In genomic region chr11:8839306-8839956, GRCh38 we compare ENCODE assay signal across 13 cellular contexts.
DNase-seq lines count a peak whose midpoint lies in the region; ATAC-seq, FAIRE-seq and TF ChIP-seq lines count a peak whose summit lies in the region.
"Had no signal": no experiment of that assay in that cellular context is flagged by ENCODE, and none has a peak within 500 bp of the region (broad histone marks: within the 10 kb centered on the region; RNA-seq: fewer than 3 reads in every experiment).

No MANE protein-coding gene starts in this region.

- H3K9ac ChIP-seq in GM12878 (ENCODE audit: control insufficient read depth, insufficient read depth, low read length) = no peak overlapping the region
- H3K9ac ChIP-seq: KMS-11 had no signal

- WGBS in GM12878 (ENCODE audit: insufficient coverage, insufficient replicate concordance, low lambda C conversion rate, missing lambda C conversion rate) = 0% methylated on average over 1 of the region's 1 CpG

- no peak overlapping the region for H2AFZ ChIP-seq in GM12878 (ENCODE audit: control insufficient read depth, low read depth, low read length)

- SMC1A ChIA-PET in GM12878 (lab: Charles Lee; ENCODE audit: uncharacterized antibody, unreplicated experiment) = interaction anchor here (0.6 to 1.6 kb wide), 4 partner anchors 67 to 299 kb away, joined by 3 read pairs; no protein-coding TSS in a partner anchor

- peaks cover 23% of the 10 kb centered on the region for H3K4me1 Mint-ChIP-seq in activated CD4-positive, alpha-beta T cell treated with anti-CD3 and anti-CD28 coated beads for 36 hours
- peaks cover 21% of the 10 kb centered on the region for H3K4me1 Mint-ChIP-seq in stimulated activated naive CD8-positive, alpha-beta T cell treated with anti-CD3 and anti-CD28 coated beads, Interleukin-15, amount 100 ng/mL, for 72 hours
- H3K4me1 Mint-ChIP-seq: activated naive CD4-positive, alpha-beta T cell treated with anti-CD3 and anti-CD28 coated beads, Interleukin-2, amount 10 ng/mL, durations not matched to agents 7 days and 5 days had no signal

- H3K36me3 Mint-ChIP-seq in activated CD4-positive, alpha-beta T cell treated with anti-CD3 and anti-CD28 coated beads for 36 hours (ENCODE audit: low read depth) = no peaks in the 10 kb centered on the region
- H3K36me3 Mint-ChIP-seq: activated naive CD4-positive, alpha-beta T cell treated with anti-CD3 and anti-CD28 coated beads, Interleukin-2, amount 10 ng/mL, durations not matched to agents 7 days and 5 days had no signal

- no peak for TF ChIP-seq POLR2A in GM12878 (IDR thresholded peaks at IDR 0.05; ENCODE audit: low read depth, low read length)

- H3K27me3 ChIP-seq in GM12878 (replicated peaks in 1 of 2; ENCODE audit: control insufficient read depth in 2 of 2, insufficient read depth in 2 of 2, low read length in 1 of 2) (no peaks in the 10 kb centered on the region), lower lobe of right lung (ENCODE audit: low read depth) (no peaks in the 10 kb centered on the region)

- no peak for TF ChIP-seq EP300 in GM12878 (IDR thresholded peaks at IDR 0.05; ENCODE audit: borderline replicate concordance in 1 of 2, control insufficient read depth in 1 of 2, low read depth in 2 of 2, low read length in 2 of 2)

- no peaks in the 10 kb centered on the region for H3K9me3 Mint-ChIP-seq in activated CD4-positive, alpha-beta T cell treated with anti-CD3 and anti-CD28 coated beads for 36 hours (ENCODE audit: low read depth)
- H3K9me3 Mint-ChIP-seq in stimulated activated naive CD8-positive, alpha-beta T cell treated with anti-CD3 and anti-CD28 coated beads, Interleukin-15, amount 100 ng/mL, for 72 hours = no peaks in the 10 kb centered on the region
- H3K9me3 Mint-ChIP-seq: activated naive CD4-positive, alpha-beta T cell treated with anti-CD3 and anti-CD28 coated beads, Interleukin-2, amount 10 ng/mL, durations not matched to agents 7 days and 5 days had no signal

- peaks cover 15% of the 10 kb centered on the region for H3K27me3 Mint-ChIP-seq in activated CD4-positive, alpha-beta T cell treated with anti-CD3 and anti-CD28 coated beads for 36 hours
- peaks cover 26% of the 10 kb centered on the region for H3K27me3 Mint-ChIP-seq in stimulated activated naive CD8-positive, alpha-beta T cell treated with anti-CD3 and anti-CD28 coated beads, Interleukin-15, amount 100 ng/mL, for 72 hours

- no peak overlapping the region for H3K4me2 ChIP-seq in GM12878 (ENCODE audit: control insufficient read depth, insufficient read depth)
- H3K4me2 ChIP-seq: KMS-11 had no signal

- H3K9me3 ChIP-seq in GM12878 (replicated peaks; ENCODE audit: control insufficient read depth, insufficient read depth, low read length) = no peaks in the 10 kb centered on the region
- no peaks in the 10 kb centered on the region for H3K9me3 ChIP-seq in lower lobe of right lung

- no peaks in the 10 kb centered on the region for H3K4me1 ChIP-seq in GM12878 (ENCODE audit: control insufficient read depth, insufficient read depth, low read length)
- H3K4me1 ChIP-seq in lower lobe of right lung = peaks cover 36% of the 10 kb centered on the region

- H3K4me3 ChIP-seq in GM12878 = no peak overlapping the region
- H3K4me3 ChIP-seq in lower lobe of right lung = no peak overlapping the region

- H3K79me2 ChIP-seq in GM12878 (ENCODE audit: control insufficient read depth, insufficient read depth, low read length) = no peaks in the 10 kb centered on the region

- intact Hi-C loops in activated CD4-positive, alpha-beta T cell treated with anti-CD3 and anti-CD28 coated beads for 36 hours (cut with DNase I, micrococcal nuclease) = no loop called here
- intact Hi-C loops in GM12878 (cut with micrococcal nuclease; ENCODE audit: unreplicated experiment) (no loop called here), lower lobe of right lung (cut with DNase I) (no loop called here)

- no peaks in the 10 kb centered on the region for H4K20me1 ChIP-seq in GM12878 (ENCODE audit: control insufficient read depth, insufficient read depth)

- H3K27ac Mint-ChIP-seq in activated CD4-positive, alpha-beta T cell treated with anti-CD3 and anti-CD28 coated beads for 36 hours = peak overlapping the region; percentile 33
- peak overlapping the region; percentile 20 to 36 for H3K27ac Mint-ChIP-seq in stimulated activated naive CD8-positive, alpha-beta T cell treated with anti-CD3 and anti-CD28 coated beads, Interleukin-15, amount 100 ng/mL, for 72 hours
- H3K27ac Mint-ChIP-seq: activated naive CD4-positive, alpha-beta T cell treated with anti-CD3 and anti-CD28 coated beads, Interleukin-2, amount 10 ng/mL, durations not matched to agents 7 days and 5 days had no signal

- H3K36me3 ChIP-seq in GM12878 (ENCODE audit: control insufficient read depth in 2 of 2, insufficient read depth in 2 of 2, low read length in 1 of 2) (no peaks in the 10 kb centered on the region), lower lobe of right lung (no peaks in the 10 kb centered on the region)

- H3K4me3 Mint-ChIP-seq in activated CD4-positive, alpha-beta T cell treated with anti-CD3 and anti-CD28 coated beads for 36 hours = no peak overlapping the region
- peak overlapping the region in 1 of 2 donors; percentile 40 for H3K4me3 Mint-ChIP-seq in stimulated activated naive CD8-positive, alpha-beta T cell treated with anti-CD3 and anti-CD28 coated beads, Interleukin-15, amount 100 ng/mL, for 72 hours
- H3K4me3 Mint-ChIP-seq: activated naive CD4-positive, alpha-beta T cell treated with anti-CD3 and anti-CD28 coated beads, Interleukin-2, amount 10 ng/mL, durations not matched to agents 7 days and 5 days had no signal

- no peak for ATAC-seq in activated CD4-positive, alpha-beta T cell treated with anti-CD3 and anti-CD28 coated beads for 36 hours
- ATAC-seq in GM12878 (peak; percentile 52), lower lobe of right lung (peak; percentile 7 to 37), GM19395 (IDR thresholded peaks at IDR 0.05; ENCODE audit: unreplicated experiment) (no peak)
- peak; percentile 23 for ATAC-seq in stimulated activated naive CD8-positive, alpha-beta T cell treated with anti-CD3 and anti-CD28 coated beads, Interleukin-15, amount 100 ng/mL, for 72 hours

- RAD21 ChIA-PET in GM12878 (lab: Charles Lee; ENCODE audit: unreplicated experiment) = interaction anchor here (0.8 to 1.2 kb wide), 2 partner anchors 13 to 120 kb away, joined by 3 to 7 read pairs; no protein-coding TSS in a partner anchor

- TF ChIP-seq CTCF in GM12878 (IDR thresholded peaks at IDR 0.05 in 2 of 3, conservative IDR thresholded peaks at IDR 0.05 in 1 of 3; ENCODE audit: control insufficient read depth in 2 of 3, extremely low read depth in 1 of 3, insufficient read depth in 1 of 3, low read depth in 3 of 3, low read length in 3 of 3) (no peak), lower lobe of right lung (IDR thresholded peaks at IDR 0.05) (no peak)

- TF ChIP-seq RAD21 in GM12878 (IDR thresholded peaks at IDR 0.05; ENCODE audit: insufficient read depth, low read depth, low read length) = no peak

- in situ Hi-C loops in GM12878 (cut with MboI) = no loop called here

- FAIRE-seq in GM12878 (lab: Jason Lieb, UNC) = no peak
- FAIRE-seq: A204.1 had no signal

- H3K27ac ChIP-seq in GM12878 (ENCODE audit: control insufficient read depth, insufficient read depth) (no peak overlapping the region), lower lobe of right lung (peak overlapping the region; percentile 63)
- H3K27ac ChIP-seq: KMS-11 had no signal

- no TSS peak for BruUV-seq in GM12878 (replicated peaks; lab: Mats Ljungman, UMichigan)

- CTCF ChIA-PET in activated CD4-positive, alpha-beta T cell treated with anti-CD3 and anti-CD28 coated beads for 36 hours (lab: Charles Lee) = interaction anchor here (1.4 kb wide), 1 partner anchor 26 kb away, joined by 4 read pairs; no protein-coding TSS in a partner anchor
- CTCF ChIA-PET in GM12878 (lab: Yijun Ruan, JAX) = interaction anchor here (0.9 kb wide), 1 partner anchor 9 kb away, joined by 4 read pairs; no protein-coding TSS in a partner anchor

- no peak for DNase-seq in activated CD4-positive, alpha-beta T cell treated with anti-CD3 and anti-CD28 coated beads for 36 hours
- no peak for DNase-seq in activated CD4-positive, alpha-beta T cell treated with anti-CD3 and anti-CD28 coated beads, Interleukin-2, amount 50 U/mL, for 48 hours
- no peak for DNase-seq in GM12878 (ENCODE audit: low read depth, low spot score)
- no peak for DNase-seq in lower lobe of right lung
- no peak for DNase-seq in stimulated activated naive CD8-positive, alpha-beta T cell treated with anti-CD3 and anti-CD28 coated beads, Interleukin-15, amount 100 ng/mL, for 72 hours
- DNase-seq in GM19240 (ENCODE audit: insufficient read length, low spot score) = no peak
- DNase-seq in AG08395 (ENCODE audit: low spot score) = no peak
- DNase-seq: activated naive CD4-positive, alpha-beta T cell treated with anti-CD3 and anti-CD28 coated beads, Interleukin-2, amount 10 ng/mL, durations not matched to agents 7 days and 5 days; effector CD4-positive, alpha-beta T cell; SHP77 treated with DMSO at 0.1 percent for 48 hours had no signal

- POLR2A ChIA-PET in activated CD4-positive, alpha-beta T cell treated with anti-CD3 and anti-CD28 coated beads for 36 hours (lab: Charles Lee) = no interaction called here
- POLR2A ChIA-PET in GM12878 (lab: Charles Lee) = interaction anchor here (1.0 to 1.8 kb wide), 2 partner anchors 10 to 156 kb away, joined by 4 to 7 read pairs; partner anchors contain the start of genes RPL27A and TRIM66

TF ChIP-seq in GM12878, 131 proteins besides CTCF, POLR2A, EP300 and RAD21 (continues in another document):
- TF ChIP-seq TBL1XR1 (IDR thresholded peaks at IDR 0.05; ENCODE audit: low read depth, low read length) = no peak
- TF ChIP-seq, protein P1, sequence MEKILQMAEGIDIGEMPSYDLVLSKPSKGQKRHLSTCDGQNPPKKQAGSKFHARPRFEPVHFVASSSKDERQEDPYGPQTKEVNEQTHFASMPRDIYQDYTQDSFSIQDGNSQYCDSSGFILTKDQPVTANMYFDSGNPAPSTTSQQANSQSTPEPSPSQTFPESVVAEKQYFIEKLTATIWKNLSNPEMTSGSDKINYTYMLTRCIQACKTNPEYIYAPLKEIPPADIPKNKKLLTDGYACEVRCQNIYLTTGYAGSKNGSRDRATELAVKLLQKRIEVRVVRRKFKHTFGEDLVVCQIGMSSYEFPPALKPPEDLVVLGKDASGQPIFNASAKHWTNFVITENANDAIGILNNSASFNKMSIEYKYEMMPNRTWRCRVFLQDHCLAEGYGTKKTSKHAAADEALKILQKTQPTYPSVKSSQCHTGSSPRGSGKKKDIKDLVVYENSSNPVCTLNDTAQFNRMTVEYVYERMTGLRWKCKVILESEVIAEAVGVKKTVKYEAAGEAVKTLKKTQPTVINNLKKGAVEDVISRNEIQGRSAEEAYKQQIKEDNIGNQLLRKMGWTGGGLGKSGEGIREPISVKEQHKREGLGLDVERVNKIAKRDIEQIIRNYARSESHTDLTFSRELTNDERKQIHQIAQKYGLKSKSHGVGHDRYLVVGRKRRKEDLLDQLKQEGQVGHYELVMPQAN (conservative IDR thresholded peaks at IDR 0.05) = no peak
- TF ChIP-seq MTA2 (IDR thresholded peaks at IDR 0.05; ENCODE audit: low read depth) = no peak

Comparison
In these comparisons a context has a peak if more than half of its experiments do, and no peak if none do; other contexts are left out.
1. ATAC-seq: peak in GM12878 (single experiment), lower lobe of right lung (2 of 2) and stimulated activated naive CD8-positive, alpha-beta T cell treated with anti-CD3 and anti-CD28 coated beads, Interleukin-15, amount 100 ng/mL, for 72 hours (single experiment); none in activated CD4-positive, alpha-beta T cell treated with anti-CD3 and anti-CD28 coated beads for 36 hours (single experiment) and GM19395 (single experiment).